In genomic region chr14:74954232-74954946, GRCh38 we compare ENCODE assay signal across 8 cellular contexts. TPM values are rescaled to one million over a fixed set of nuclear protein-coding genes. Genes with fewer than 3 reads are reported as not detected.
DNase-seq lines count a peak whose midpoint lies in the region; ATAC-seq and TF ChIP-seq lines count a peak whose summit lies in the region.

No MANE protein-coding gene starts in this region.

- no peaks in the 10 kb centered on the region for H4K20me1 ChIP-seq in GM23248 (ENCODE audit: insufficient read depth)

- H3K9ac ChIP-seq in duodenal mucosa (ENCODE audit: low read depth in 1 of 2, low read length in 2 of 2) (no peak overlapping the region), GM23248 (no peak overlapping the region)

- no peaks in the 10 kb centered on the region for H3F3A ChIP-seq in GM23248 (ENCODE audit: insufficient read depth)

- no peak for ATAC-seq in GM21619 (IDR thresholded peaks at IDR 0.05; ENCODE audit: unreplicated experiment)

- TF ChIP-seq CTCF in osteocyte (IDR thresholded peaks at IDR 0.05): no peak

- H3K9me2 ChIP-seq in GM23248 (ENCODE audit: insufficient read depth): no peaks in the 10 kb centered on the region

- no peaks in the 10 kb centered on the region for H3K27me3 Mint-ChIP-seq in osteocyte (ENCODE audit: unreplicated experiment)

- no peaks in the 10 kb centered on the region for H3K36me3 ChIP-seq in duodenal mucosa (ENCODE audit: control insufficient read depth in 1 of 2, insufficient read depth in 2 of 2, low read length in 2 of 2)
- H3K36me3 ChIP-seq in GM23248 (ENCODE audit: low read depth): no peaks in the 10 kb centered on the region

- H3K27ac ChIP-seq in duodenal mucosa (ENCODE audit: low read depth, low read length) (no peak overlapping the region), GM23248 (no peak overlapping the region)

- in situ Hi-C loops in GM23248 (cut with MboI): no loop called here

- H3K27ac Mint-ChIP-seq in osteocyte (ENCODE audit: unreplicated experiment): no peak overlapping the region

- no peaks in the 10 kb centered on the region for H3K36me3 Mint-ChIP-seq in osteocyte (ENCODE audit: unreplicated experiment)

- no peaks in the 10 kb centered on the region for H3K9me3 Mint-ChIP-seq in osteocyte (ENCODE audit: unreplicated experiment)

- no peaks in the 10 kb centered on the region for H3K9me3 ChIP-seq in duodenal mucosa (ENCODE audit: control insufficient read depth in 1 of 2, low read length in 2 of 2)
- no peaks in the 10 kb centered on the region for H3K9me3 ChIP-seq in GM23248 (ENCODE audit: low read depth)

- H2AFZ ChIP-seq in GM23248: no peak overlapping the region

- no peaks in the 10 kb centered on the region for H3K27me3 ChIP-seq in duodenal mucosa (ENCODE audit: control insufficient read depth in 1 of 2, insufficient read depth in 2 of 2, low read length in 2 of 2)
- no peaks in the 10 kb centered on the region for H3K27me3 ChIP-seq in GM23248 (replicated peaks; ENCODE audit: insufficient read depth)

- peak overlapping the region; percentile 10 for H3K4me3 Mint-ChIP-seq in osteocyte (ENCODE audit: unreplicated experiment)

- H3K79me2 ChIP-seq in GM23248 (ENCODE audit: insufficient read depth): no peaks in the 10 kb centered on the region

- peak overlapping the region; percentile 32 to 61 for H3K4me3 ChIP-seq in duodenal mucosa (ENCODE audit: low read depth in 1 of 2, low read length in 2 of 2)
- H3K4me3 ChIP-seq in GM23248: no peak overlapping the region

- no peak overlapping the region for H3K4me2 ChIP-seq in GM23248 (ENCODE audit: unreplicated experiment)

- 48 to 49% methylated on average over 14 to 15 of the region's 18 CpGs for WGBS in GM23248 (ENCODE audit: low coverage in 1 of 2, low lambda C conversion rate in 2 of 2, missing lambda C conversion rate in 2 of 2), 2 experiments

- H3K4me1 ChIP-seq in duodenal mucosa (ENCODE audit: control insufficient read depth in 1 of 2, insufficient read depth in 2 of 2, low read length in 2 of 2) (peaks cover 16 to 26% of the 10 kb centered on the region in 2 donors), GM23248 (ENCODE audit: insufficient read depth) (no peaks in the 10 kb centered on the region)

- DNase-seq in DMS 273 treated with DMSO at 0.1 percent for 48 hours (lab: John Stamatoyannopoulos, UW) (peak; percentile 70), NCI-H345 (lab: John Stamatoyannopoulos, UW) (peak; percentile 90), osteocyte (ENCODE audit: extremely low spot score, unreplicated experiment) (no peak), GM23248 (no peak), middle frontal gyrus (ENCODE audit: extremely low spot score, low spot score) (no peak), EL (no peak)

- H3K4me1 Mint-ChIP-seq in osteocyte (ENCODE audit: unreplicated experiment): peaks cover 11% of the 10 kb centered on the region

RNA-seq across cellular contexts. Expression of gene PGF, which starts 1.0 kb away (rescaled TPM):
- total RNA-seq in osteocyte: 3.5 and 3.9 TPM in 2 replicates
- 1.5 and 1.8 TPM in 2 replicates for total RNA-seq in GM23248 (2014; rRNA removed; shearing (Covaris generic))
- 1.1 and 2.1 TPM in 2 replicates for polyA plus RNA-seq in GM23248 (2016; fragmentation: Nextera tagmentation; extraction: Ambion mirVana)

RNA-seq across cellular contexts. Expression of gene RPS6KL1, which starts 31.3 kb away (rescaled TPM):
- 0.65 and 0.97 TPM in 2 replicates for total RNA-seq in osteocyte
- total RNA-seq in GM23248 (2014; rRNA removed; shearing (Covaris generic)): 0.38 and 1.4 TPM in 2 replicates
- polyA plus RNA-seq in GM23248 (2016; fragmentation: Nextera tagmentation; extraction: Ambion mirVana): 0.23 TPM in 1 of 2 replicates, not detected in the other

RNA-seq across cellular contexts. Expression of gene EIF2B2, which starts 48.3 kb away (rescaled TPM):
- 44.4 and 46.7 TPM in 2 replicates for total RNA-seq in osteocyte
- 18.6 and 40.6 TPM in 2 replicates for total RNA-seq in GM23248 (2014; rRNA removed; shearing (Covaris generic))
- polyA plus RNA-seq in GM23248 (2016; fragmentation: Nextera tagmentation; extraction: Ambion mirVana): 50.2 and 55.0 TPM in 2 replicates

Comparison
In these comparisons a context has a peak if more than half of its experiments do, and no peak if none do; other contexts are left out.
1. DNase-seq: peak in DMS 273 treated with DMSO at 0.1 percent for 48 hours (single experiment) and NCI-H345 (single experiment); none in osteocyte (single experiment), GM23248 (single experiment), middle frontal gyrus (single experiment) and EL (single experiment).